Comparison of ENCODE assay signal across 10 cellular contexts in the genomic region with DNA sequence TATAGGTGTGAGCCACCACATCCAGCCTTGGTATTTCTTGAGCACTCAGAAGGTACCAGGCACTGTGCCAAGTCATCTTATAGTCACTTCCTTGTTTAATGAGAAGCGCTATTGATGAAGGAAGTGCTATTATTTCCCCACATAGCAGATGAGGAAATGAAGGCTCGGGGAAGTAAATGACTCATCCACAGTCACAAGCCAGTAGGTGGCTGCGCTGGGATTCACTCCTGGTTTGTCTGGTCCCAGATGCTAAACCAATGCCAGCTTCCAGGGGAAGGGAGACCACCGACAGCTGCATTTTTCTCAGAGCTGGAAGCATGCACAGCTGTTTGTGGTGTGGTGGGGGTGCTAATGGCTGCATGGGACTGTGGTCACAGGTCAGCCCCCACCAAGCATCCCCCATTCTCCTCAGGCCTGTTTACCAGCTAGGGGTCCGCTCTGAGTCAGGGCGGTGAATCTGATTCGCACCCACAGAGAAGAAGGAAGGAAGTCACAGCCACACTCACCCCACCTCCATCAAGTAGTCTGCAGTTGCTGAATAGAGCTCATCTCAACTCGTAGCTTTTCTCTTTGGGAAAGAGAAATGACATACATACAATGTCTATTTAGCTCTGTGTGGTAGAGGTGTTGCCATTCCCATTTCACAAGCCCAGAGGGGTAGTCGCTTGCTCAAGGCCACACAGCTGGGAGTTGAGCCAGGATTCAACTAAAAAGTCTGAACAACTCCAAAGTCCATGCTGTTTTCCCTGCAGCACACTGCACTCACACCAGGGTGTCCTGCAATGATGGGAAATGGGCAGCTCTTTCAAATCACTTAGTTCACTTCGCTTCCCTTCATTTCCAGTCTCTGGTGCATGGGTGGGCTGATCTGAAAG. TPM values are rescaled to one million over a fixed set of nuclear protein-coding genes. Genes with fewer than 3 reads are reported as not detected.
DNase-seq lines count a peak whose midpoint lies in the region; ATAC-seq, FAIRE-seq and TF ChIP-seq lines count a peak whose summit lies in the region.
"Had no signal": no experiment of that assay in that cellular context is flagged by ENCODE, and none has a peak within 500 bp of the region (broad histone marks: within the 10 kb centered on the region; RNA-seq: fewer than 3 reads in every experiment).

No MANE protein-coding gene starts in this region.

- TF ChIP-seq RAD21 in GM12878 (IDR thresholded peaks at IDR 0.05; ENCODE audit: insufficient read depth, low read depth, low read length): no peak

- H3K36me3 ChIP-seq in GM12878 (ENCODE audit: control insufficient read depth in 2 of 2, insufficient read depth in 2 of 2, low read length in 1 of 2): no peaks in the 10 kb centered on the region
- H3K36me3 ChIP-seq in mucosa of rectum (ENCODE audit: control insufficient read depth in 2 of 2, insufficient read depth in 2 of 2, low read length in 2 of 2): no peaks in the 10 kb centered on the region
- H3K36me3 ChIP-seq in stomach: no peaks in the 10 kb centered on the region

- H3K27me3 ChIP-seq in GM12878 (replicated peaks in 1 of 2; ENCODE audit: control insufficient read depth in 2 of 2, insufficient read depth in 2 of 2, low read length in 1 of 2): no peaks in the 10 kb centered on the region; a peak in 1 of 4 replicates
- H3K27me3 ChIP-seq in mucosa of rectum (ENCODE audit: control insufficient read depth in 2 of 2, insufficient read depth in 2 of 2, low read length in 2 of 2): peaks cover 3% of the 10 kb centered on the region in 2 donors
- peaks cover 0 to 16% (median 0%) of the 10 kb centered on the region in 3 donors for H3K27me3 ChIP-seq in stomach

- CTCF ChIA-PET in GM12878 (lab: Yijun Ruan, JAX): interaction anchor here (0.7 to 3.4 kb wide), 15 partner anchors 9 to 668 kb away, joined by 3 to 29 read pairs (median 3); a partner anchor contains a TSS

- peak; percentile 15 for DNase-seq in DMS153 (lab: John Stamatoyannopoulos, UW)
- DNase-seq in DMS153 treated with DMSO at 0.1 percent for 48 hours (lab: John Stamatoyannopoulos, UW; ENCODE audit: unreplicated experiment): no peak
- DNase-seq in T-helper 2 cell treated with Interferon-gamma antibody and Interleukin-4, amounts not matched to agents 5 μg/mL and 100 μg/mL, for 36 hours (ENCODE audit: low spot score): peak; percentile 51
- no peak for DNase-seq in GM12878 (ENCODE audit: low read depth, low spot score)
- DNase-seq in stomach: peak; percentile 48

- intact Hi-C loops in GM12878 (cut with micrococcal nuclease; ENCODE audit: unreplicated experiment) (no loop called here), stomach (cut with DNase I; ENCODE audit: low total_unique reads) (no loop called here)

- WGBS in GM12878 (ENCODE audit: insufficient coverage, insufficient replicate concordance, low lambda C conversion rate, missing lambda C conversion rate): 14% methylated on average over 10 of the region's 10 CpGs
- 48 to 70% (median 60%) methylated on average over 10 of the region's 10 CpGs for WGBS in stomach, 5 donors

- H3K4me2 ChIP-seq in GM12878 (ENCODE audit: control insufficient read depth, insufficient read depth): 0 out of 2 replicates have a peak overlapping the region, but pooled peaks have one; percentile 35

- H3K27ac ChIP-seq in GM12878 (ENCODE audit: control insufficient read depth, insufficient read depth) (no peak overlapping the region), mucosa of rectum (ENCODE audit: low read depth in 2 of 2, low read length in 2 of 2) (peak overlapping the region; percentile 52 to 67), stomach (peak overlapping the region; percentile 2 to 81 (median 67))
- H3K27ac ChIP-seq: 22Rv1 had no signal

- H3K9ac ChIP-seq in GM12878 (ENCODE audit: control insufficient read depth, insufficient read depth, low read length) (no peak overlapping the region), mucosa of rectum (ENCODE audit: low read depth in 1 of 2, low read length in 2 of 2) (no peak overlapping the region)

- H3K9me3 ChIP-seq in GM12878 (replicated peaks; ENCODE audit: control insufficient read depth, insufficient read depth, low read length) (no peaks in the 10 kb centered on the region), mucosa of rectum (ENCODE audit: control insufficient read depth in 2 of 2, low read length in 2 of 2) (no peaks in the 10 kb centered on the region), stomach (no peaks in the 10 kb centered on the region)

- no peaks in the 10 kb centered on the region for H3K9me3 Mint-ChIP-seq in T-helper 2 cell treated with Interferon-gamma antibody and Interleukin-4, amounts not matched to agents 5 μg/mL and 100 μg/mL, for 36 hours

- FAIRE-seq in GM12878 (lab: Jason Lieb, UNC): no peak

- TF ChIP-seq EP300 in GM12878 (IDR thresholded peaks at IDR 0.05; ENCODE audit: borderline replicate concordance in 1 of 2, control insufficient read depth in 1 of 2, low read depth in 2 of 2, low read length in 2 of 2) (peak; percentile 18 to 38; a peak in 2 of 4 replicates), stomach (IDR thresholded peaks at IDR 0.05) (no peak)

- H3K4me1 ChIP-seq in GM12878 (ENCODE audit: control insufficient read depth, insufficient read depth, low read length): peaks cover 25% of the 10 kb centered on the region
- H3K4me1 ChIP-seq in mucosa of rectum (ENCODE audit: control insufficient read depth in 2 of 2, insufficient read depth in 2 of 2, low read length in 2 of 2): peaks cover 10 to 19% of the 10 kb centered on the region in 2 donors
- H3K4me1 ChIP-seq in stomach: peaks cover 15 to 57% (median 19%) of the 10 kb centered on the region in 4 donors

- TF ChIP-seq POLR2A in GM12878 (IDR thresholded peaks at IDR 0.05; ENCODE audit: low read depth, low read length) (no peak), stomach (IDR thresholded peaks at IDR 0.05) (no peak)

- BruUV-seq in GM12878 (replicated peaks; lab: Mats Ljungman, UMichigan): no TSS peak

- H4K20me1 ChIP-seq in GM12878 (ENCODE audit: control insufficient read depth, insufficient read depth): no peaks in the 10 kb centered on the region

- peak overlapping the region; percentile 46 for H2AFZ ChIP-seq in GM12878 (ENCODE audit: control insufficient read depth, low read depth, low read length)

- no peaks in the 10 kb centered on the region for H3K36me3 Mint-ChIP-seq in T-helper 2 cell treated with Interferon-gamma antibody and Interleukin-4, amounts not matched to agents 5 μg/mL and 100 μg/mL, for 36 hours (ENCODE audit: low read depth)
- H3K36me3 Mint-ChIP-seq: brain had no signal

- TF ChIP-seq CTCF in GM12878 (IDR thresholded peaks at IDR 0.05 in 2 of 3, conservative IDR thresholded peaks at IDR 0.05 in 1 of 3; ENCODE audit: control insufficient read depth in 2 of 3, extremely low read depth in 1 of 3, insufficient read depth in 1 of 3, low read depth in 3 of 3, low read length in 3 of 3): no peak
- TF ChIP-seq CTCF in stomach (IDR thresholded peaks at IDR 0.05): no peak

- H3K27ac Mint-ChIP-seq in T-helper 2 cell treated with Interferon-gamma antibody and Interleukin-4, amounts not matched to agents 5 μg/mL and 100 μg/mL, for 36 hours: peak overlapping the region; percentile 77

- H3K4me3 Mint-ChIP-seq in T-helper 2 cell treated with Interferon-gamma antibody and Interleukin-4, amounts not matched to agents 5 μg/mL and 100 μg/mL, for 36 hours: peak overlapping the region; percentile 61
- H3K4me3 Mint-ChIP-seq: brain had no signal

- H3K4me3 ChIP-seq in GM12878 (no peak overlapping the region), mucosa of rectum (ENCODE audit: low read length in 2 of 2) (peak overlapping the region in 1 of 2 donors; percentile 1), stomach (no peak overlapping the region)

- ATAC-seq in GM12878: peak; percentile 59
- no peak for ATAC-seq in HG02885 (IDR thresholded peaks at IDR 0.05; ENCODE audit: poor library complexity, unreplicated experiment)
- no peak for ATAC-seq in GM19397 (IDR thresholded peaks at IDR 0.05; ENCODE audit: unreplicated experiment)

- in situ Hi-C loops in GM12878 (cut with MboI): no loop called here

- RAD21 ChIA-PET in GM12878 (lab: Charles Lee; ENCODE audit: unreplicated experiment): interaction anchor here (0.6 to 1.5 kb wide), 5 partner anchors 9 to 221 kb away, joined by 3 to 4 read pairs (median 3); no protein-coding TSS in a partner anchor

- SMC1A ChIA-PET in GM12878 (lab: Charles Lee; ENCODE audit: uncharacterized antibody, unreplicated experiment): interaction anchor here (0.6 to 2.2 kb wide), 7 partner anchors 9 to 221 kb away, joined by 3 to 9 read pairs (median 3); no protein-coding TSS in a partner anchor

- H3K79me2 ChIP-seq in GM12878 (ENCODE audit: control insufficient read depth, insufficient read depth, low read length): no peaks in the 10 kb centered on the region

- POLR2A ChIA-PET in GM12878 (lab: Charles Lee): interaction anchor here (0.7 to 1.9 kb wide), 3 partner anchors 25 to 220 kb away, joined by 3 to 6 read pairs (median 3); no protein-coding TSS in a partner anchor

- H3K27me3 Mint-ChIP-seq in T-helper 2 cell treated with Interferon-gamma antibody and Interleukin-4, amounts not matched to agents 5 μg/mL and 100 μg/mL, for 36 hours (ENCODE audit: low read depth): peaks cover 29% of the 10 kb centered on the region

- peaks cover 45% of the 10 kb centered on the region for H3K4me1 Mint-ChIP-seq in T-helper 2 cell treated with Interferon-gamma antibody and Interleukin-4, amounts not matched to agents 5 μg/mL and 100 μg/mL, for 36 hours (ENCODE audit: low read depth)

TF ChIP-seq in GM12878, 131 proteins besides CTCF, POLR2A, EP300 and RAD21 (continues in another document):
- TF ChIP-seq LARP7 (IDR thresholded peaks at IDR 0.05) (peak; percentile 52; the same call in 1 of the 2 replicates), EZH2 (IDR thresholded peaks at IDR 0.05; ENCODE audit: borderline replicate concordance, control insufficient read depth, low read depth, low read length) (no peak)

RNA-seq across cellular contexts. Expression of a gene that starts 6.3 kb away (rescaled TPM):
- total RNA-seq in GM12878 (2013; cell fraction: nucleolus; rRNA removed): 0.86 and 0.95 TPM in 2 replicates
- total RNA-seq in GM12878 (2014; rRNA removed) (0.06 and 0.16 TPM in 2 replicates), GM12878 (2014; rRNA removed; fragmentation: Illumina TruSeq; extraction: Trizol) (under 0.01 TPM in 1 of 2 replicates, not detected in the other), GM12878 (2021) (0.10 and 0.16 TPM in 2 replicates), stomach (10 to 100 TPM in 3 of 5 donors, 1 to 10 TPM in 2; 5.8 to 36.2 (median 10.5) TPM)
- polyA plus RNA-seq in GM12878 (2011; ENCODE audit: low read depth): 0.04 TPM
- polyA plus RNA-seq in GM12878 (2011; rRNA removed) (0.05 and 0.10 TPM in 2 replicates), GM12878 (2014; fragmentation: Illumina TruSeq; extraction: Trizol) (0.03 TPM in 1 of 2 replicates, not detected in the other), GM12878 (2014; fragmentation: Nextera tagmentation; extraction: Ambion mirVana) (under 1 TPM; 0.05 to 0.07 TPM), GM12878 (2014; rRNA removed) (0.05 and 0.20 TPM in 2 replicates), GM12878 (2016; fragmentation: Nextera tagmentation; extraction: Ambion mirVana) (under 1 TPM; 0.08 to 0.23 TPM), stomach (1 to 10 TPM; 2.9 to 5.9 (median 3.4) TPM)
- 0.06 and 0.08 TPM in 2 replicates for polyA plus RNA-seq in GM12878 (2011; cell fraction: cytosol; rRNA removed)
- 0.38 and 0.78 TPM in 2 replicates for polyA plus RNA-seq in GM12878 (2011; cell fraction: nucleus; rRNA removed)
- 0.06 and 0.15 TPM in 2 replicates for polyA plus RNA-seq in GM12878 (2012)
- under 0.01 and 0.26 TPM in 2 replicates for polyA minus RNA-seq in GM12878 (2011; rRNA and poly(A)+ RNA removed)
- not detected in 2 replicates for polyA minus RNA-seq in GM12878 (2011; cell fraction: cytosol; rRNA and poly(A)+ RNA removed)
- polyA minus RNA-seq in GM12878 (2011; cell fraction: nucleus; rRNA and poly(A)+ RNA removed): 0.19 and 0.36 TPM in 2 replicates

Comparison
In these comparisons a context has a peak if more than half of its experiments do, and no peak if none do; other contexts are left out.
1. DNase-seq: peak in DMS153 (single experiment), T-helper 2 cell treated with Interferon-gamma antibody and Interleukin-4, amounts not matched to agents 5 μg/mL and 100 μg/mL, for 36 hours (single experiment) and stomach (single experiment); none in DMS153 treated with DMSO at 0.1 percent for 48 hours (single experiment) and GM12878 (single experiment).